8 cellular contexts compared by ENCODE assay signal in genomic region chr2:10042301-10043161, GRCh38. TPM values are rescaled to one million over a fixed set of nuclear protein-coding genes. Genes with fewer than 3 reads are reported as not detected.
DNase-seq lines count a peak whose midpoint lies in the region; ATAC-seq and TF ChIP-seq lines count a peak whose summit lies in the region.

No MANE protein-coding gene starts in this region.

- H3K9me3 ChIP-seq in mesenchymal stem cell (ENCODE audit: control insufficient read depth, low read length) = no peaks in the 10 kb centered on the region

- no peak overlapping the region for H3K23ac ChIP-seq in mesenchymal stem cell (ENCODE audit: low read length in 2 of 2)

- H4K8ac ChIP-seq in mesenchymal stem cell (ENCODE audit: low read length) = peak overlapping the region; percentile 91

- no peak for TF ChIP-seq CTCF in AG04449 (IDR thresholded peaks at IDR 0.05; ENCODE audit: insufficient read depth, low read length, missing control alignments)
- no peak for TF ChIP-seq CTCF in epithelial cell of esophagus (IDR thresholded peaks at IDR 0.05; ENCODE audit: insufficient read depth, low read depth, low read length, missing control alignments)

- H3K4me3 Mint-ChIP-seq in activated CD8-positive, alpha-beta memory T cell treated with anti-CD3 and anti-CD28 coated beads, Interleukin-2, amount 10 ng/mL, durations not matched to agents 7 days and 5 days = peak overlapping the region; percentile 74

- ATAC-seq in activated CD8-positive, alpha-beta memory T cell treated with anti-CD3 and anti-CD28 coated beads, Interleukin-2, amount 10 ng/mL, durations not matched to agents 7 days and 5 days = peak; percentile 0
- ATAC-seq in stimulated activated naive CD8-positive, alpha-beta T cell treated with anti-CD3 and anti-CD28 coated beads, Interleukin-15, Interleukin-2, amounts not matched to agents 100 U/mL and 50 U/mL, for 24 hours = no peak
- ATAC-seq in HG03097 (IDR thresholded peaks at IDR 0.05; ENCODE audit: low FRiP score, unreplicated experiment) = no peak

- no peaks in the 10 kb centered on the region for H3K27me3 ChIP-seq in mesenchymal stem cell (ENCODE audit: control insufficient read depth in 1 of 2, insufficient read depth in 1 of 2, low read length in 2 of 2)

- H3K9ac ChIP-seq in mesenchymal stem cell (ENCODE audit: low read length) = peak overlapping the region; percentile 85

- peak overlapping the region; percentile 15 to 86 for H2BK12ac ChIP-seq in mesenchymal stem cell (ENCODE audit: low read length in 2 of 2)

- H3K79me1 ChIP-seq in mesenchymal stem cell (replicated peaks; ENCODE audit: low read length, poor library complexity, severe bottlenecking) = peaks cover 1% of the 10 kb centered on the region

- peaks cover 22% of the 10 kb centered on the region for H3K4me1 ChIP-seq in mesenchymal stem cell (ENCODE audit: control insufficient read depth, insufficient read depth, low read depth, low read length)

- POLR2A ChIA-PET in AG04449 (lab: Yijun Ruan, JAX) = no interaction called here

- H3K36me3 Mint-ChIP-seq in activated CD8-positive, alpha-beta memory T cell treated with anti-CD3 and anti-CD28 coated beads, Interleukin-2, amount 10 ng/mL, durations not matched to agents 7 days and 5 days = peaks cover 1% of the 10 kb centered on the region

- peak overlapping the region; percentile 8 to 46 for H3K4ac ChIP-seq in mesenchymal stem cell (ENCODE audit: low read depth in 1 of 2, low read length in 2 of 2)

- peak overlapping the region; percentile 53 for H4K91ac ChIP-seq in mesenchymal stem cell (ENCODE audit: low read length)

- H3K4me2 ChIP-seq in mesenchymal stem cell (ENCODE audit: low read length, poor library complexity, severe bottlenecking) = peak overlapping the region; percentile 81

- no peaks in the 10 kb centered on the region for H3K9me3 Mint-ChIP-seq in activated CD8-positive, alpha-beta memory T cell treated with anti-CD3 and anti-CD28 coated beads, Interleukin-2, amount 10 ng/mL, durations not matched to agents 7 days and 5 days (ENCODE audit: low read depth)

- H3K4me3 ChIP-seq in AG04449 (ENCODE audit: low read depth, low read length) (peak overlapping the region; percentile 54), epithelial cell of esophagus (ENCODE audit: low read length) (peak overlapping the region; percentile 58), mesenchymal stem cell (ENCODE audit: insufficient read depth in 1 of 2, low read depth in 1 of 2, low read length in 2 of 2) (peak overlapping the region; percentile 58 to 80)

- H3K4me1 Mint-ChIP-seq in activated CD8-positive, alpha-beta memory T cell treated with anti-CD3 and anti-CD28 coated beads, Interleukin-2, amount 10 ng/mL, durations not matched to agents 7 days and 5 days = peaks cover 12% of the 10 kb centered on the region

- no peak overlapping the region for H3K14ac ChIP-seq in mesenchymal stem cell (ENCODE audit: low read length in 2 of 2)

- no peak overlapping the region for H2AK5ac ChIP-seq in mesenchymal stem cell (ENCODE audit: low read length, severe bottlenecking)

- peaks cover 21% of the 10 kb centered on the region for H3K27me3 Mint-ChIP-seq in activated CD8-positive, alpha-beta memory T cell treated with anti-CD3 and anti-CD28 coated beads, Interleukin-2, amount 10 ng/mL, durations not matched to agents 7 days and 5 days

- CTCF ChIA-PET in AG04449 (lab: Yijun Ruan, JAX) = interaction anchor here (1.5 to 12.4 kb wide), 4 partner anchors 13 to 241 kb away, joined by 4 to 293 read pairs (median 132); no protein-coding TSS in a partner anchor
- CTCF ChIA-PET in activated CD8-positive, alpha-beta memory T cell treated with anti-CD3 and anti-CD28 coated beads, Interleukin-2, amount 10 ng/mL, durations not matched to agents 7 days and 5 days (lab: Charles Lee) = interaction anchor here (0.6 to 3.5 kb wide), 4 partner anchors 14 to 199 kb away, joined by 3 to 14 read pairs (median 10); partner anchors contain the start of gene TAF1B

- H2BK5ac ChIP-seq in mesenchymal stem cell (ENCODE audit: low read depth, low read length, poor library complexity, severe bottlenecking) = no peak overlapping the region

- H2AFZ ChIP-seq in mesenchymal stem cell (ENCODE audit: low read depth, low read length) = no peak overlapping the region

- H3K36me3 ChIP-seq in mesenchymal stem cell (ENCODE audit: control insufficient read depth in 1 of 2, insufficient read depth in 2 of 2, low read depth in 1 of 2, low read length in 2 of 2) = peaks cover 1 to 9% of the 10 kb centered on the region in 2 experiments

- DNase-seq in AG04449 (ENCODE audit: low read depth, low spot score) = no peak
- peak; percentile 82 for DNase-seq in HK-2 (ENCODE audit: unreplicated experiment)
- DNase-seq in activated CD8-positive, alpha-beta memory T cell treated with anti-CD3 and anti-CD28 coated beads, Interleukin-2, amount 10 ng/mL, durations not matched to agents 7 days and 5 days = peak; percentile 55
- peak; percentile 16 for DNase-seq in epithelial cell of esophagus (ENCODE audit: low read depth)
- peak; percentile 90 for DNase-seq in mesenchymal stem cell
- DNase-seq in stimulated activated naive CD8-positive, alpha-beta T cell treated with anti-CD3 and anti-CD28 coated beads, Interleukin-15, Interleukin-2, amounts not matched to agents 100 U/mL and 50 U/mL, for 24 hours = peak; percentile 42
- DNase-seq in NCI-H1694 (lab: John Stamatoyannopoulos, UW) = no peak

- 11% methylated on average over 47 of the region's 54 CpGs for WGBS in mesenchymal stem cell

- H2BK15ac ChIP-seq in mesenchymal stem cell (ENCODE audit: low read depth, poor library complexity, severe bottlenecking) = peak overlapping the region; percentile 94

- H3K18ac ChIP-seq in mesenchymal stem cell (ENCODE audit: low read depth in 1 of 2, low read length in 2 of 2) = peak overlapping the region; percentile 81 to 83

- peak overlapping the region; percentile 42 for H2BK120ac ChIP-seq in mesenchymal stem cell (ENCODE audit: low read depth, low read length)

- peak overlapping the region; percentile 34 for H3K27ac ChIP-seq in mesenchymal stem cell (ENCODE audit: low read length, poor library complexity, severe bottlenecking)

- peak overlapping the region; percentile 81 for H3K27ac Mint-ChIP-seq in activated CD8-positive, alpha-beta memory T cell treated with anti-CD3 and anti-CD28 coated beads, Interleukin-2, amount 10 ng/mL, durations not matched to agents 7 days and 5 days

RNA-seq across cellular contexts. Expression of gene KLF11, which starts 0.8 kb away (rescaled TPM):
- total RNA-seq in activated CD8-positive, alpha-beta memory T cell treated with anti-CD3 and anti-CD28 coated beads, Interleukin-2, amount 10 ng/mL, durations not matched to agents 7 days and 5 days = 10 to 100 TPM; 10.4 to 11.0 TPM
- 7.2 TPM for polyA plus RNA-seq in mesenchymal stem cell (2013, experiment 1 of 2)
- 7.1 TPM for polyA plus RNA-seq in mesenchymal stem cell (2013, experiment 2 of 2)

RNA-seq across cellular contexts. Expression of gene CYS1, which starts 37.7 kb away (rescaled TPM):
- under 1 TPM in 1 of 2 experiments, not detected in 1; 0.75 TPM for total RNA-seq in activated CD8-positive, alpha-beta memory T cell treated with anti-CD3 and anti-CD28 coated beads, Interleukin-2, amount 10 ng/mL, durations not matched to agents 7 days and 5 days
- polyA plus RNA-seq in mesenchymal stem cell (2013, experiment 1 of 2) = 0.22 TPM
- polyA plus RNA-seq in mesenchymal stem cell (2013, experiment 2 of 2) = 0.34 TPM

Comparison
In these comparisons a context has a peak if more than half of its experiments do, and no peak if none do; other contexts are left out.
1. DNase-seq: peak in HK-2 (single experiment), activated CD8-positive, alpha-beta memory T cell treated with anti-CD3 and anti-CD28 coated beads, Interleukin-2, amount 10 ng/mL, durations not matched to agents 7 days and 5 days (single experiment), epithelial cell of esophagus (single experiment), mesenchymal stem cell (single experiment) and stimulated activated naive CD8-positive, alpha-beta T cell treated with anti-CD3 and anti-CD28 coated beads, Interleukin-15, Interleukin-2, amounts not matched to agents 100 U/mL and 50 U/mL, for 24 hours (single experiment); none in AG04449 (single experiment) and NCI-H1694 (single experiment).
2. Peak in every context shown above with its lines, with median percentiles within 50 percentile points of each other: H3K4me3 ChIP-seq.